25 cellular contexts compared by ENCODE assay signal in genomic region chr4:76302856-76303438, GRCh38. TPM values are rescaled to one million over a fixed set of nuclear protein-coding genes. Genes with fewer than 3 reads are reported as not detected.
A peak's percentile ranks its signal among the peaks of the same experiment; 100 is the strongest.
DNase-seq lines count a peak whose midpoint lies in the region; TF ChIP-seq lines count a peak whose summit lies in the region.
"Had no signal": no experiment of that assay in that cellular context is flagged by ENCODE, and none has a peak within 500 bp of the region (broad histone marks: within the 10 kb centered on the region; RNA-seq: fewer than 3 reads in every experiment).

No MANE protein-coding gene starts in this region.

- H3K4me2 ChIP-seq in MM.1S (ENCODE audit: low read depth, low read length) (no peak overlapping the region), OCI-LY7 (ENCODE audit: low read length) (no peak overlapping the region)
- H3K4me2 ChIP-seq: neural progenitor cell had no signal

- H3K4me3 ChIP-seq in MM.1S (ENCODE audit: low read length) (no peak overlapping the region), OCI-LY7 (ENCODE audit: low read depth, low read length, poor library complexity, severe bottlenecking) (no peak overlapping the region)
- H3K4me3 ChIP-seq: coronary artery, heart right ventricle, left ventricle myocardium inferior, neural progenitor cell, smooth muscle cell, thyroid gland had no signal

- H3K36me3 ChIP-seq in MM.1S (replicated peaks; ENCODE audit: insufficient read depth, low read length) (no peaks in the 10 kb centered on the region), OCI-LY7 (ENCODE audit: insufficient read depth, low read length) (no peaks in the 10 kb centered on the region)
- H3K36me3 ChIP-seq: heart right ventricle, left ventricle myocardium inferior, neural progenitor cell, thyroid gland had no signal

- no peak overlapping the region for H3K4me3 Mint-ChIP-seq in progenitor cell of endocrine pancreas (ENCODE audit: low read depth)
- H3K4me3 Mint-ChIP-seq: CD8-positive, alpha-beta T cell; neural progenitor cell had no signal

- H3F3A ChIP-seq in MM.1S (ENCODE audit: insufficient read depth, low read length), result peaks cover 45% of the 10 kb centered on the region

- no peaks in the 10 kb centered on the region for H3K9me2 ChIP-seq in MM.1S (replicated peaks; ENCODE audit: insufficient read depth, low read length)
- H3K9me2 ChIP-seq in OCI-LY7 (ENCODE audit: insufficient read depth, low read length), result no peaks in the 10 kb centered on the region

- peaks cover 6% of the 10 kb centered on the region for H3K9me3 Mint-ChIP-seq in progenitor cell of endocrine pancreas (ENCODE audit: low read depth)

- H4K20me1 ChIP-seq in MM.1S (ENCODE audit: insufficient read depth, low read length), result no peaks in the 10 kb centered on the region
- no peaks in the 10 kb centered on the region for H4K20me1 ChIP-seq in OCI-LY7 (ENCODE audit: insufficient read depth, low read length)

- peaks cover 6% of the 10 kb centered on the region for H3K36me3 Mint-ChIP-seq in progenitor cell of endocrine pancreas (ENCODE audit: insufficient read depth)

- H3K4me1 Mint-ChIP-seq in progenitor cell of endocrine pancreas (ENCODE audit: low read depth), result peaks cover 22% of the 10 kb centered on the region

- H3K4me1 ChIP-seq in MM.1S (ENCODE audit: low read length), result peaks cover 58% of the 10 kb centered on the region
- H3K4me1 ChIP-seq in OCI-LY7 (ENCODE audit: insufficient read depth, low read length, poor library complexity, severe bottlenecking), result no peaks in the 10 kb centered on the region
- H3K4me1 ChIP-seq: neural progenitor cell had no signal

- BruUV-seq in OCI-LY7 (replicated peaks; lab: Mats Ljungman, UMichigan), result no TSS peak

- CTCF ChIA-PET in OCI-LY7 (lab: Charles Lee; ENCODE audit: unreplicated experiment), result no interaction called here

- H3K79me2 ChIP-seq in MM.1S (ENCODE audit: low read length) (peaks cover 46% of the 10 kb centered on the region), OCI-LY7 (ENCODE audit: insufficient read depth, low read depth, low read length) (no peaks in the 10 kb centered on the region)

- no peaks in the 10 kb centered on the region for H3K27me3 ChIP-seq in MM.1S (replicated peaks; ENCODE audit: insufficient read depth, low read length)
- H3K27me3 ChIP-seq: thyroid gland had no signal

- H2AFZ ChIP-seq in MM.1S (ENCODE audit: low read length) (no peak overlapping the region), OCI-LY7 (ENCODE audit: low read length) (no peak overlapping the region)
- H2AFZ ChIP-seq: neural progenitor cell had no signal

- no peak overlapping the region for H3K27ac Mint-ChIP-seq in progenitor cell of endocrine pancreas
- H3K27ac Mint-ChIP-seq: CD8-positive, alpha-beta T cell; neural progenitor cell had no signal

- H3K27ac ChIP-seq in MM.1S (ENCODE audit: low read length) (peak overlapping the region; percentile 33; the same call in 1 of the 2 replicates), OCI-LY7 (ENCODE audit: low read depth, low read length, poor library complexity, severe bottlenecking) (no peak overlapping the region)
- H3K27ac ChIP-seq: neural progenitor cell, thyroid gland had no signal

- H3K9me3 ChIP-seq in MM.1S (replicated peaks; ENCODE audit: insufficient read depth, low read length) (no peaks in the 10 kb centered on the region), OCI-LY7 (ENCODE audit: low read length) (0 out of 2 replicates have a peak, but pooled peaks cover 5% of the 10 kb centered on the region)
- H3K9me3 ChIP-seq: thyroid gland had no signal

- POLR2A ChIA-PET in OCI-LY7 (lab: Charles Lee), result no interaction called here

- H3K27me3 Mint-ChIP-seq in progenitor cell of endocrine pancreas, result peaks cover 7% of the 10 kb centered on the region

- H3K9ac ChIP-seq in MM.1S (ENCODE audit: low read length), result no peak overlapping the region
- H3K9ac ChIP-seq: neural progenitor cell had no signal

- DNase-seq in CD1c-positive myeloid dendritic cell (ENCODE audit: extremely low spot score) (peak; percentile 22), MM.1S (no peak), SKM-1 (lab: John Stamatoyannopoulos, UW; ENCODE audit: unreplicated experiment) (peak; percentile 65), fibroblast of peridontal ligament (ENCODE audit: extremely low read depth) (peak; percentile 9), NCI-H345 treated with DMSO at 0.1 percent for 48 hours (lab: John Stamatoyannopoulos, UW; ENCODE audit: unreplicated experiment) (no peak), OCI-LY7 (ENCODE audit: low spot score) (no peak), SHP77 (lab: John Stamatoyannopoulos, UW) (no peak), progenitor cell of endocrine pancreas (ENCODE audit: low spot score, unreplicated experiment) (no peak)
- DNase-seq: activated naive CD4-positive, alpha-beta T cell treated with anti-CD3 and anti-CD28 coated beads, Interleukin-2, amount 50 U/mL, for 16 hours; activated T-cell treated with anti-CD3 and anti-CD28 coated beads, Interleukin-2, amount 50 U/mL, for 48 hours; CD8-positive, alpha-beta T cell; DMS79; heart right ventricle; Karpas-422; left ventricle myocardium inferior; NCI-H1436; NCI-H526 treated with DMSO at 0.1 percent for 48 hours; stimulated activated CD4-positive, alpha-beta T cell treated with anti-CD3 and anti-CD28 coated beads, Interleukin-2, amount 100 ng/mL, for 48 hours; stimulated activated naive CD4-positive, alpha-beta T cell treated with Interleukin-2 at 50 U/mL for 16 hours; T1000; thyroid gland had no signal

- TF ChIP-seq CTCF in MM.1S (IDR thresholded peaks at IDR 0.05; ENCODE audit: low read length) (no peak), OCI-LY7 (conservative IDR thresholded peaks at IDR 0.05; ENCODE audit: low read length) (no peak), progenitor cell of endocrine pancreas (IDR thresholded peaks at IDR 0.05; ENCODE audit: unreplicated experiment) (no peak)

- intact Hi-C loops in OCI-LY7 (cut with micrococcal nuclease; ENCODE audit: unreplicated experiment), result no loop called here

RNA-seq across cellular contexts. Expression of gene STBD1, which starts 3.6 kb away (rescaled TPM):
- not detected in 2 replicates for total RNA-seq in OCI-LY7 (2014; rRNA removed; shearing (Covaris generic))
- total RNA-seq in OCI-LY7 (2022) (not detected in 2 replicates), progenitor cell of endocrine pancreas (1.9 TPM in 2 replicates)
- total RNA-seq: CD8-positive, alpha-beta T cell had no signal

RNA-seq across cellular contexts. Expression of gene FAM47E, which starts 51.4 kb away (rescaled TPM):
- total RNA-seq in OCI-LY7 (2014; rRNA removed; shearing (Covaris generic)), result not detected in 2 replicates
- total RNA-seq in OCI-LY7 (2022), result not detected in 2 replicates
- 3.4 and 4.0 TPM in 2 replicates for total RNA-seq in progenitor cell of endocrine pancreas
- total RNA-seq: activated CD8-positive, alpha-beta memory T cell treated with anti-CD3 and anti-CD28 coated beads for 36 hours had no signal

Comparison
In these comparisons a context has a peak if more than half of its experiments do, and no peak if none do; other contexts are left out.
1. DNase-seq: peak in CD1c-positive myeloid dendritic cell (single experiment), SKM-1 (single experiment) and fibroblast of peridontal ligament (single experiment); none in MM.1S (single experiment), NCI-H345 treated with DMSO at 0.1 percent for 48 hours (single experiment), OCI-LY7 (single experiment), SHP77 (0 of 2) and progenitor cell of endocrine pancreas (single experiment).